ENCODE assay signal across 8 cellular contexts in genomic region chr19:14432817-14433453, GRCh38.
DNase-seq lines count a peak whose midpoint lies in the region; TF ChIP-seq lines count a peak whose summit lies in the region.

PKN1 (plus strand) TSS chr19:14433306; CDS start chr19:14433522, 216 bp downstream.

- peak within 1 kb of the TSS; percentile 34 for H3K27ac ChIP-seq in brain microvascular endothelial cell

- H3K36me3 ChIP-seq in brain microvascular endothelial cell (replicated peaks), result peaks cover 2% of the 10 kb centered on the region

- DNase-seq in NCI-H1694 treated with DMSO at 0.1 percent for 48 hours (lab: John Stamatoyannopoulos, UW) (peak; percentile 25), NCI-H1694 (lab: John Stamatoyannopoulos, UW) (no peak), HuH-7 (ENCODE audit: low spot score) (peak; percentile 75), T-helper 1 cell (peak in 3 of 5 donors; percentile 30 to 56 (median 44)), brain microvascular endothelial cell (no peak), skeletal muscle cell (ENCODE audit: low read depth) (no peak), middle frontal gyrus (ENCODE audit: extremely low spot score, low spot score) (no peak)

- no peaks in the 10 kb centered on the region for H3K27me3 ChIP-seq in brain microvascular endothelial cell (replicated peaks)

- peak within 1 kb of the TSS; percentile 69 for H3K4me3 ChIP-seq in brain microvascular endothelial cell (ENCODE audit: low read depth, low read length)
- H3K4me3 ChIP-seq in iPS-18c (ENCODE audit: insufficient read depth, low read depth, low read length), result peak within 1 kb of the TSS; percentile 67
- H3K4me3 ChIP-seq in skeletal muscle cell (ENCODE audit: low read depth, low read length), result peak within 1 kb of the TSS; percentile 71

- no peak for TF ChIP-seq CTCF in brain microvascular endothelial cell (IDR thresholded peaks at IDR 0.05; ENCODE audit: low read depth, low read length, missing control alignments)

- no peaks in the 10 kb centered on the region for H3K9me3 ChIP-seq in iPS-18c (ENCODE audit: control insufficient read depth, insufficient read depth, low read length)

- in situ Hi-C loops in brain microvascular endothelial cell (cut with HindIII; ENCODE audit: low pct_ligation_motif_present, low sequenced_read_pairs), result no loop called here

Comparison
In these comparisons a context has a peak if more than half of its experiments do, and no peak if none do; other contexts are left out.
1. DNase-seq: peak in NCI-H1694 treated with DMSO at 0.1 percent for 48 hours (single experiment), HuH-7 (single experiment) and T-helper 1 cell (3 of 5); none in NCI-H1694 (single experiment), brain microvascular endothelial cell (single experiment), skeletal muscle cell (single experiment) and middle frontal gyrus (single experiment).
2. Peak in every context shown above with its lines, with median percentiles within 50 percentile points of each other: H3K4me3 ChIP-seq.